ENCODE assay signal across 1 cellular context in the genomic region with DNA sequence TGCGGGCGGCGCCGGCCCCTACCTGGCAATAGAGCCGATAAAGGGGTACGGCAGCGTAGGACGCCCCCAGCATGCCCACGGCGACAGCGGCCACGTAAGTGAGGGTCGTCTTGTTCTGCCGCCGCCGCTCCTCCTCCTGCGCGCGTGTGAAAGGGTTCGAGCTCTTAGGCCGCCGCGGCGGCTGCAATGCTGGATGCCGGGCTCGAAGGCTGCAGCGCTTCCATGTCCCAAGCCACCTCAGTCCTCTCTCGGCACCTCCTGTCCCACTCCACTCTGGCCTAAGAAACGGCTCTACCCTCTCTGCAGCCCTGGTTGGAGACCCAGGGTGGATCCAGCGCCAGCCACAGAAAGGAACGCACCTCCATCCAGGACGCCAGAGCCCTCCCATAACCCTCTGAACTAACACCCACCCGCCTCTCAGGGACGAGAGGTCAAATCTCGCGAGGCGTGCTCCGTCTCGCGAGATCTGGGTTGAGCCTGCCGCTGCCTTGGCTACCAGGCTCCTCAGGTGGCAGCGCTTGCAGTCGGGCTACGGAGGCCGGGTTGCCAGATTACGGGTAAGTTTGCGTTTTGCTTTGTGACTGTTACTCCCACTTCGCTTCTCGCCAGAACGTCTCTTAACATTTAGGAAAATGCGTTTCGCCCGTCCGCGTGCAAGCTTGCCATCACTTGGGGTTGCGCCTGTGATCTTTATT.
TF ChIP-seq lines count a peak whose summit lies in the region.

TSS of gene COX11 (minus strand) at position 396 of the 695 bp plus-strand sequence. CDS start at position 388, 8 bp downstream.
A gene with protein sequence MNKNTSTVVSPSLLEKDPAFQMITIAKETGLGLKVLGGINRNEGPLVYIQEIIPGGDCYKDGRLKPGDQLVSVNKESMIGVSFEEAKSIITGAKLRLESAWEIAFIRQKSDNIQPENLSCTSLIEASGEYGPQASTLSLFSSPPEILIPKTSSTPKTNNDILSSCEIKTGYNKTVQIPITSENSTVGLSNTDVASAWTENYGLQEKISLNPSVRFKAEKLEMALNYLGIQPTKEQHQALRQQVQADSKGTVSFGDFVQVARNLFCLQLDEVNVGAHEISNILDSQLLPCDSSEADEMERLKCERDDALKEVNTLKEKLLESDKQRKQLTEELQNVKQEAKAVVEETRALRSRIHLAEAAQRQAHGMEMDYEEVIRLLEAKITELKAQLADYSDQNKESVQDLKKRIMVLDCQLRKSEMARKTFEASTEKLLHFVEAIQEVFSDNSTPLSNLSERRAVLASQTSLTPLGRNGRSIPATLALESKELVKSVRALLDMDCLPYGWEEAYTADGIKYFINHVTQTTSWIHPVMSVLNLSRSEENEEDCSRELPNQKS (plus strand): TSS at position 507 of the 695 bp plus-strand sequence. CDS start 17,455 bp downstream, outside the sequence.

TF ChIP-seq in K562, 482 proteins besides CTCF, POLR2A, EP300 and RAD21 (continued from another document and continues in another):
- TF ChIP-seq, protein P1, sequence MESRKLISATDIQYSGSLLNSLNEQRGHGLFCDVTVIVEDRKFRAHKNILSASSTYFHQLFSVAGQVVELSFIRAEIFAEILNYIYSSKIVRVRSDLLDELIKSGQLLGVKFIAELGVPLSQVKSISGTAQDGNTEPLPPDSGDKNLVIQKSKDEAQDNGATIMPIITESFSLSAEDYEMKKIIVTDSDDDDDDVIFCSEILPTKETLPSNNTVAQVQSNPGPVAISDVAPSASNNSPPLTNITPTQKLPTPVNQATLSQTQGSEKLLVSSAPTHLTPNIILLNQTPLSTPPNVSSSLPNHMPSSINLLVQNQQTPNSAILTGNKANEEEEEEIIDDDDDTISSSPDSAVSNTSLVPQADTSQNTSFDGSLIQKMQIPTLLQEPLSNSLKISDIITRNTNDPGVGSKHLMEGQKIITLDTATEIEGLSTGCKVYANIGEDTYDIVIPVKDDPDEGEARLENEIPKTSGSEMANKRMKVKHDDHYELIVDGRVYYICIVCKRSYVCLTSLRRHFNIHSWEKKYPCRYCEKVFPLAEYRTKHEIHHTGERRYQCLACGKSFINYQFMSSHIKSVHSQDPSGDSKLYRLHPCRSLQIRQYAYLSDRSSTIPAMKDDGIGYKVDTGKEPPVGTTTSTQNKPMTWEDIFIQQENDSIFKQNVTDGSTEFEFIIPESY (CRISPR knock-in tag; IDR thresholded peaks at IDR 0.05): no peak
- no peak for TF ChIP-seq PHB2 (IDR thresholded peaks at IDR 0.05; ENCODE audit: low read depth)
- no peak for TF ChIP-seq ZNF639 (CRISPR knock-in tag; conservative IDR thresholded peaks at IDR 0.05 in 1 of 2, IDR thresholded peaks at IDR 0.05 in 1 of 2)
- no peak for TF ChIP-seq CHD7 (IDR thresholded peaks at IDR 0.05; ENCODE audit: low read depth, low read length)
- TF ChIP-seq ZNF57 (CRISPR knock-in tag; IDR thresholded peaks at IDR 0.05): no peak
- TF ChIP-seq SMARCA5 (IDR thresholded peaks at IDR 0.05): no peak
- no peak for TF ChIP-seq ZNF644 (tag; IDR thresholded peaks at IDR 0.05; ENCODE audit: low read depth)
- TF ChIP-seq U2AF2 (optimal IDR thresholded peaks at IDR 0.05; ENCODE audit: low read depth, low read length): no peak
- no peak for TF ChIP-seq ZNF133 (CRISPR knock-in tag; IDR thresholded peaks at IDR 0.05)
- no peak for TF ChIP-seq ZNF41 (CRISPR knock-in tag; conservative IDR thresholded peaks at IDR 0.05)
- TF ChIP-seq NR2F6 (CRISPR knock-in tag; IDR thresholded peaks at IDR 0.05): no peak
- no peak for TF ChIP-seq ASH1L (IDR thresholded peaks at IDR 0.05; ENCODE audit: borderline replicate concordance, low read depth, partially characterized antibody)
- peak; percentile 60 for TF ChIP-seq CXXC5 (CRISPR knock-in tag; IDR thresholded peaks at IDR 0.05)
- 0 out of 2 replicates have a peak, but pooled peaks have one; percentile 25 for TF ChIP-seq ELF4 (CRISPR knock-in tag; IDR thresholded peaks at IDR 0.05)
- TF ChIP-seq NR2C2 (CRISPR knock-in tag; IDR thresholded peaks at IDR 0.05): no peak
- peak; percentile 88 for TF ChIP-seq NR2C2 (tag; IDR thresholded peaks at IDR 0.05)
- TF ChIP-seq NFE2 (IDR thresholded peaks at IDR 0.05; ENCODE audit: low read depth): no peak
- peak; percentile 29; the same call in 1 of the 2 replicates for TF ChIP-seq CC2D1A (IDR thresholded peaks at IDR 0.05)
- TF ChIP-seq SMARCB1 (IDR thresholded peaks at IDR 0.05; ENCODE audit: insufficient read length, low read depth): no peak
- no peak for TF ChIP-seq ZNF444 (CRISPR knock-in tag; IDR thresholded peaks at IDR 0.05)
- TF ChIP-seq CSDE1 (IDR thresholded peaks at IDR 0.05): peak in 1 of 2 experiments; percentile 53; a peak in 1 of 4 replicates
- TF ChIP-seq MLLT1 (IDR thresholded peaks at IDR 0.05): no peak
- no peak for TF ChIP-seq GTF2F1 (IDR thresholded peaks at IDR 0.05; ENCODE audit: low read depth, low read length)
- TF ChIP-seq, protein P2, sequence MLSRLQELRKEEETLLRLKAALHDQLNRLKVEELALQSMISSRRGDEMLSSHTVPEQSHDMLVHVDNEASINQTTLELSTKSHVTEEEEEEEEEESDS (CRISPR knock-in tag; IDR thresholded peaks at IDR 0.05): no peak
- no peak for TF ChIP-seq ZSCAN32 (CRISPR knock-in tag; IDR thresholded peaks at IDR 0.05)
- TF ChIP-seq SREBF2 (CRISPR knock-in tag; IDR thresholded peaks at IDR 0.05): no peak
- no peak for TF ChIP-seq KLF13 (tag; IDR thresholded peaks at IDR 0.05; ENCODE audit: borderline replicate concordance, low read depth)
- TF ChIP-seq, protein P3, sequence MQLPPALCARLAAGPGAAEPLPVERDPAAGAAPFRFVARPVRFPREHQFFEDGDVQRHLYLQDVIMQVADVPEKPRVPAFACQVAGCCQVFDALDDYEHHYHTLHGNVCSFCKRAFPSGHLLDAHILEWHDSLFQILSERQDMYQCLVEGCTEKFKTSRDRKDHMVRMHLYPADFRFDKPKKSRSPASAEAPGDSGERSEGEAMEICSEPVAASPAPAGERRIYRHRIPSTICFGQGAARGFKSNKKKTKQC (CRISPR knock-in tag; IDR thresholded peaks at IDR 0.05): no peak
- TF ChIP-seq ZNF431 (CRISPR knock-in tag; IDR thresholded peaks at IDR 0.05): no peak
- TF ChIP-seq ZNF655 (CRISPR knock-in tag; IDR thresholded peaks at IDR 0.05): no peak
- TF ChIP-seq TSC22D4 (tag; IDR thresholded peaks at IDR 0.05): no peak
- no peak for TF ChIP-seq NONO (IDR thresholded peaks at IDR 0.05; ENCODE audit: low read depth in 2 of 2, low read length in 1 of 2)
- no peak for TF ChIP-seq HEY1 (CRISPR knock-in tag; IDR thresholded peaks at IDR 0.05; ENCODE audit: borderline replicate concordance)
- no peak for TF ChIP-seq SP2 (IDR thresholded peaks at IDR 0.05; ENCODE audit: extremely low read depth, low read depth, low read length, poor library complexity, severe bottlenecking)
- TF ChIP-seq, protein P4, sequence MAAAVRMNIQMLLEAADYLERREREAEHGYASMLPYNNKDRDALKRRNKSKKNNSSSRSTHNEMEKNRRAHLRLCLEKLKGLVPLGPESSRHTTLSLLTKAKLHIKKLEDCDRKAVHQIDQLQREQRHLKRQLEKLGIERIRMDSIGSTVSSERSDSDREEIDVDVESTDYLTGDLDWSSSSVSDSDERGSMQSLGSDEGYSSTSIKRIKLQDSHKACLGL (CRISPR knock-in tag; IDR thresholded peaks at IDR 0.05; ENCODE audit: borderline replicate concordance, poor library complexity, severe bottlenecking): no peak
- no peak for TF ChIP-seq RBM14 (IDR thresholded peaks at IDR 0.05; ENCODE audit: borderline replicate concordance, insufficient read depth, low read depth, low read length)
- peak; percentile 98 for TF ChIP-seq RBM25 (IDR thresholded peaks at IDR 0.05; ENCODE audit: low read depth, low read length, severe bottlenecking)
- no peak for TF ChIP-seq ZNF445 (CRISPR knock-in tag; IDR thresholded peaks at IDR 0.05; ENCODE audit: low read depth)
